In the genomic region with DNA sequence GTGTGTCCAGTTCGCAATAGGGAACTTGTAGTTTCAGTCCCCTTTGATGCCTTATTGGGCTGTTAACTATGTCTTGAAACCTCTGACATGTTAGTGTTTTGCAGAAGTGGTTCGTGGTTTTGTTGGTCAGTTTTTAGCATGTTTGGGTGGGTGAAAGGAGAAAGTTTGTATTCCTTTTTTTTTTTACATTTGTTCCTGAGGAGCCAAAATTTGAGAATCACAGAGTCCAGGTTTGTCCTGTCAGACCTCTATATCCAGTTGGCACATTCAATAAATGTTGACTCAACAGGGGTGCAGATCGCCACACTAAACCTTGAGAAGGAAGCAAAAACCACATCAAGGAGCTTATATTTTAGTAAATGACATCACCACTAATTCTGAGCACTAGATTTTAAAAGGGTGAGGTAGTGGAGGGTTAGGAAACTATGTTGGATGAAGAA, we compare ENCODE assay signal across 11 cellular contexts. TPM values are rescaled to one million over a fixed set of nuclear protein-coding genes. Genes with fewer than 3 reads are reported as not detected.
DNase-seq lines count a peak whose midpoint lies in the region; ATAC-seq and TF ChIP-seq lines count a peak whose summit lies in the region.
"Had no signal": no experiment of that assay in that cellular context is flagged by ENCODE, and none has a peak within 500 bp of the region (broad histone marks: within the 10 kb centered on the region; RNA-seq: fewer than 3 reads in every experiment).

No MANE protein-coding gene starts in this region.

- no peak for TF ChIP-seq CTCF in NB4 (IDR thresholded peaks at IDR 0.05; ENCODE audit: low read depth, low read length)
- TF ChIP-seq CTCF in coronary artery (IDR thresholded peaks at IDR 0.05) = no peak

- intact Hi-C loops in left cardiac atrium (cut with DNase I) = no loop called here

- H3K4me3 ChIP-seq in NB4 (ENCODE audit: low read depth, low read length) (no peak overlapping the region), coronary artery (no peak overlapping the region)

- ATAC-seq in GM18867 (IDR thresholded peaks at IDR 0.05; ENCODE audit: unreplicated experiment) = peak; percentile 94
- ATAC-seq in HG02588 (IDR thresholded peaks at IDR 0.05; ENCODE audit: unreplicated experiment) = peak; percentile 47
- no peak for ATAC-seq in GM19328 (IDR thresholded peaks at IDR 0.05; ENCODE audit: unreplicated experiment)
- ATAC-seq in left cardiac atrium = no peak

- no peak for TF ChIP-seq POLR2A in NB4 (IDR thresholded peaks at IDR 0.05; ENCODE audit: extremely low read depth, insufficient read length)

- H3K27ac ChIP-seq in coronary artery = no peak overlapping the region

- DNase-seq in NB4 (ENCODE audit: low read depth) = peak; percentile 50
- DNase-seq in kidney tubule cell (ENCODE audit: low spot score) = peak; percentile 54
- no peak for DNase-seq in activated naive CD4-positive, alpha-beta T cell treated with anti-CD3 and anti-CD28 coated beads, Interleukin-2, amount 50 U/mL, for 16 hours
- no peak for DNase-seq in left cardiac atrium
- DNase-seq in coronary artery (ENCODE audit: low spot score) = no peak
- DNase-seq: effector memory CD4-positive, alpha-beta T cell; NCI-H524 treated with DMSO at 0.1 percent for 48 hours; T-helper 9 cell had no signal

RNA-seq across cellular contexts. Expression of gene DLG3, which starts 26.2 kb away (rescaled TPM):
- 10 to 100 TPM; 14.8 to 15.0 TPM for total RNA-seq in left cardiac atrium

RNA-seq across cellular contexts. Expression of gene GDPD2, which starts 47.8 kb away (rescaled TPM):
- total RNA-seq in left cardiac atrium = not detected

Comparison
In these comparisons a context has a peak if more than half of its experiments do, and no peak if none do; other contexts are left out.
1. ATAC-seq: peak in GM18867 (single experiment) and HG02588 (single experiment); none in GM19328 (single experiment) and left cardiac atrium (0 of 2).
2. DNase-seq: peak in NB4 (single experiment) and kidney tubule cell (single experiment); none in activated naive CD4-positive, alpha-beta T cell treated with anti-CD3 and anti-CD28 coated beads, Interleukin-2, amount 50 U/mL, for 16 hours (single experiment), left cardiac atrium (single experiment) and coronary artery (single experiment).